Comparison of ENCODE assay signal across 25 cellular contexts in the genomic region with DNA sequence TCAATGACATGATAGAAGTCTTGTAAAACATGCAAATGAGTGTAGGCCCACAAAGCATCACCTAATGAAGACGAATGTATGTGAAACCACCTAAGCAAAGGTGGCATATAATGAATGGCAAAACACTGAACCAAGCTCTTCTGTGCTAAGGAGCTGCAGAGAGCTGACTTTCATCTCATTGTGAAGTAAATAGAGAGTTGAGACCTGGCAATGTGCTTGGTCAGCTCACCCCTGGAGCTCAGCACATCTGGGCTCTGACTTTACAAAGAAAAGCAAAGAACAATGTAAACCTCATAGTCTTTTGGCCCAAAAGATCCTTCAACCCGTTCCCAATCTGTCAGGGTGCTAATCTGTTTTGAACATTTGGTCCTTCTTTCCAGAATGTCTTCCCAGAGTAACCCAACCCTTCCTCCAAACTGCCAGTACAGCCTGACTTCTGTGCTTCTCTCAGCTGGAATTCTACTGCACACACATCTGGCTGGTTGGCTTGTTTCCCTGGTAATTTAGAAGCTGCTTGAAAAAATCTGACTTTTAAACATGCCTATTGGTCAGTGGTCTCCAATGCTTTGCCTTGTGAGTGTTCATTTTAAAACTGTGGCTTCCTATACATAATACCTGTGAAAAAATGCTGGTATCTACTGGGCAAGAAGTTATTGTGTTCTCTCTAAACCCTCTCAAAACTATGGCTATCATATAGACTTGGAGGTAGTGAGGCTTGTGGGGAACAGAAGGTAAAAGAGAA.
DNase-seq lines count a peak whose midpoint lies in the region; ATAC-seq and TF ChIP-seq lines count a peak whose summit lies in the region.
"Had no signal": no experiment of that assay in that cellular context is flagged by ENCODE, and none has a peak within 500 bp of the region (broad histone marks: within the 10 kb centered on the region; RNA-seq: fewer than 3 reads in every experiment).

No MANE protein-coding gene starts in this region.

- intact Hi-C loops in activated CD4-positive, alpha-beta T cell treated with anti-CD3 and anti-CD28 coated beads for 36 hours (cut with DNase I, micrococcal nuclease): no loop called here

- H2AFZ ChIP-seq in MM.1S (ENCODE audit: low read length): no peak overlapping the region

- CTCF ChIA-PET in activated CD4-positive, alpha-beta T cell treated with anti-CD3 and anti-CD28 coated beads for 36 hours (lab: Charles Lee): interaction anchor here (1.0 to 8.2 kb wide), 4 partner anchors 9 to 543 kb away, joined by 3 to 56 read pairs (median 5); no protein-coding TSS in a partner anchor

- H3K9me3 Mint-ChIP-seq in activated CD4-positive, alpha-beta T cell treated with anti-CD3 and anti-CD28 coated beads for 36 hours (ENCODE audit: low read depth): no peaks in the 10 kb centered on the region
- H3K9me3 Mint-ChIP-seq: activated B cell treated with CpG ODN at 0.5 μM for 24 hours; effector memory CD8-positive, alpha-beta T cell had no signal

- no peaks in the 10 kb centered on the region for H3K27me3 Mint-ChIP-seq in activated CD4-positive, alpha-beta T cell treated with anti-CD3 and anti-CD28 coated beads for 36 hours
- H3K27me3 Mint-ChIP-seq: activated B cell treated with CpG ODN at 0.5 μM for 24 hours; effector memory CD8-positive, alpha-beta T cell had no signal

- peak; percentile 14 for ATAC-seq in activated CD4-positive, alpha-beta T cell treated with anti-CD3 and anti-CD28 coated beads for 36 hours
- ATAC-seq: effector memory CD8-positive, alpha-beta T cell; gastrocnemius medialis; left colon had no signal

- H3K4me3 Mint-ChIP-seq in activated CD4-positive, alpha-beta T cell treated with anti-CD3 and anti-CD28 coated beads for 36 hours: no peak overlapping the region
- H3K4me3 Mint-ChIP-seq: activated B cell treated with CpG ODN at 0.5 μM for 24 hours; effector memory CD8-positive, alpha-beta T cell had no signal

- no peak overlapping the region for H3K4me2 ChIP-seq in MM.1S (ENCODE audit: low read depth, low read length)

- DNase-seq in activated CD4-positive, alpha-beta T cell treated with anti-CD3 and anti-CD28 coated beads for 36 hours: no peak
- no peak for DNase-seq in activated CD4-positive, alpha-beta T cell treated with anti-CD3 and anti-CD28 coated beads for 1 hour
- DNase-seq in MM.1S (peak; percentile 77), fibroblast of mammary gland (ENCODE audit: low read depth) (peak; percentile 51), NCI-H526 (lab: John Stamatoyannopoulos, UW) (no peak), cerebellar cortex (ENCODE audit: low spot score) (no peak), coronary artery (ENCODE audit: low spot score) (no peak)
- DNase-seq: activated B cell treated with CpG ODN at 0.5 μM for 24 hours; activated effector memory CD4-positive, alpha-beta T cell treated with anti-CD3 and anti-CD28 coated beads, Interleukin-2, amount 50 U/mL, for 16 hours; adrenal gland; C1 segment of cervical spinal cord; caudate nucleus; effector memory CD8-positive, alpha-beta T cell; gastrocnemius medialis; KG1; left colon; NCI-H1048; NCI-H2081; NCI-H446 treated with DMSO at 0.1 percent for 48 hours; occipital lobe; SHP77 treated with DMSO at 0.1 percent for 48 hours; sigmoid colon; stimulated activated naive CD4-positive, alpha-beta T cell treated with Interleukin-2 at 50 U/mL for 16 hours had no signal

- TF ChIP-seq CTCF in MM.1S (IDR thresholded peaks at IDR 0.05; ENCODE audit: low read length): no peak
- no peak for TF ChIP-seq CTCF in fibroblast of mammary gland (conservative IDR thresholded peaks at IDR 0.05; ENCODE audit: control insufficient read depth, insufficient read depth, low read depth, low read length)
- TF ChIP-seq CTCF in neutrophil (IDR thresholded peaks at IDR 0.05): no peak
- TF ChIP-seq CTCF in coronary artery (IDR thresholded peaks at IDR 0.05): no peak

- H3K79me2 ChIP-seq in MM.1S (ENCODE audit: low read length): no peaks in the 10 kb centered on the region

- no peaks in the 10 kb centered on the region for H3K9me2 ChIP-seq in MM.1S (replicated peaks; ENCODE audit: insufficient read depth, low read length)

- H3K4me1 ChIP-seq in MM.1S (ENCODE audit: low read length): peaks cover 17% of the 10 kb centered on the region
- peaks cover 24 to 34% of the 10 kb centered on the region in 2 experiments for H3K4me1 ChIP-seq in neutrophil (ENCODE audit: control insufficient read depth in 1 of 2, insufficient read depth in 1 of 2, low read depth in 1 of 2, low read length in 1 of 2)
- H3K4me1 ChIP-seq: adrenal gland, gastrocnemius medialis, tibial nerve had no signal

- H3K27me3 ChIP-seq in MM.1S (replicated peaks; ENCODE audit: insufficient read depth, low read length) (no peaks in the 10 kb centered on the region), neutrophil (no peaks in the 10 kb centered on the region)
- H3K27me3 ChIP-seq: adrenal gland, gastrocnemius medialis, sigmoid colon, tibial nerve had no signal

- peaks cover 37% of the 10 kb centered on the region for H3K4me1 Mint-ChIP-seq in activated CD4-positive, alpha-beta T cell treated with anti-CD3 and anti-CD28 coated beads for 36 hours

- POLR2A ChIA-PET in activated CD4-positive, alpha-beta T cell treated with anti-CD3 and anti-CD28 coated beads for 36 hours (lab: Charles Lee): no interaction called here

- no peak overlapping the region for H3K4me3 ChIP-seq in MM.1S (ENCODE audit: low read length)
- H3K4me3 ChIP-seq in fibroblast of mammary gland (ENCODE audit: control insufficient read depth, low read depth, low read length): no peak overlapping the region
- H3K4me3 ChIP-seq in neutrophil (ENCODE audit: low read depth in 1 of 2, low read length in 1 of 2): no peak overlapping the region
- H3K4me3 ChIP-seq in coronary artery: no peak overlapping the region
- H3K4me3 ChIP-seq: adrenal gland, gastrocnemius medialis, sigmoid colon, tibial nerve had no signal

- H3K9me3 ChIP-seq in MM.1S (replicated peaks; ENCODE audit: insufficient read depth, low read length) (no peaks in the 10 kb centered on the region), neutrophil (no peaks in the 10 kb centered on the region)
- H3K9me3 ChIP-seq: adrenal gland, gastrocnemius medialis, sigmoid colon, tibial nerve had no signal

- no peaks in the 10 kb centered on the region for H3F3A ChIP-seq in MM.1S (ENCODE audit: insufficient read depth, low read length)

- H3K27ac ChIP-seq in MM.1S (ENCODE audit: low read length) (peak overlapping the region; percentile 45; the same call in 1 of the 2 replicates), neutrophil (peak overlapping the region; percentile 1), coronary artery (no peak overlapping the region)
- H3K27ac ChIP-seq: adrenal gland, gastrocnemius medialis, tibial nerve had no signal

- no peak overlapping the region for H3K9ac ChIP-seq in MM.1S (ENCODE audit: low read length)

- no peaks in the 10 kb centered on the region for H3K36me3 ChIP-seq in MM.1S (replicated peaks; ENCODE audit: insufficient read depth, low read length)
- H3K36me3 ChIP-seq in neutrophil: no peaks in the 10 kb centered on the region
- H3K36me3 ChIP-seq: adrenal gland, gastrocnemius medialis, sigmoid colon, tibial nerve had no signal

- peak overlapping the region; percentile 49 for H3K27ac Mint-ChIP-seq in activated CD4-positive, alpha-beta T cell treated with anti-CD3 and anti-CD28 coated beads for 36 hours
- H3K27ac Mint-ChIP-seq: activated B cell treated with CpG ODN at 0.5 μM for 24 hours; effector memory CD8-positive, alpha-beta T cell had no signal

- no peaks in the 10 kb centered on the region for H3K36me3 Mint-ChIP-seq in activated CD4-positive, alpha-beta T cell treated with anti-CD3 and anti-CD28 coated beads for 36 hours (ENCODE audit: low read depth)

- no peaks in the 10 kb centered on the region for H4K20me1 ChIP-seq in MM.1S (ENCODE audit: insufficient read depth, low read length)

Comparison
In these comparisons a context has a peak if more than half of its experiments do, and no peak if none do; other contexts are left out.
1. DNase-seq: peak in MM.1S (single experiment) and fibroblast of mammary gland (single experiment); none in activated CD4-positive, alpha-beta T cell treated with anti-CD3 and anti-CD28 coated beads for 36 hours (single experiment), activated CD4-positive, alpha-beta T cell treated with anti-CD3 and anti-CD28 coated beads for 1 hour (single experiment), NCI-H526 (0 of 2), cerebellar cortex (single experiment) and coronary artery (single experiment).
2. H3K27ac ChIP-seq: peak in MM.1S (single experiment) and neutrophil (single experiment); none in coronary artery (0 of 2).